Comparison of ENCODE assay signal across 16 cellular contexts in the genomic region with DNA sequence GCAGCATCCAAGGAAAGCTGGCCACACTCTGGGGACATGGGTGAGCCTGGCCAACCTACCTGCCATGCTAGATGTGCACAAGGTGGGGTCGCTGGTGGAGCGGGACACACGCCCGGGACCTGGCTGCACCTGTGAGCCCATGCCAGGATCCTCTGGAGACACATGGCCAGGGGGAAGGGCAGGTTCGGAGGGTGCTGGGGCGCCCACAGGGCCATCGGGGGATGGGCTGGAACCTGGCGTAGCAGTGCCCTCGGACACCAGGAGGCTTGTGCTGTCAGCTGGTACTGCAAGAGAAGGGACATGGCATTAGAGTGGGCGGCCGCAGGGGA.
DNase-seq lines count a peak whose midpoint lies in the region; ATAC-seq and TF ChIP-seq lines count a peak whose summit lies in the region.
"Had no signal": no experiment of that assay in that cellular context is flagged by ENCODE, and none has a peak within 500 bp of the region (broad histone marks: within the 10 kb centered on the region; RNA-seq: fewer than 3 reads in every experiment).

No MANE protein-coding gene starts in this region.

- intact Hi-C loops in left cardiac atrium (cut with DNase I), result no loop called here
- intact Hi-C loops in heart right ventricle (cut with DNase I), result no loop called here
- intact Hi-C loops in aorta (cut with DNase I), result no loop called here

- H3K4me3 Mint-ChIP-seq in glutamatergic neuron (ENCODE audit: unreplicated experiment) (no peak overlapping the region), neural progenitor cell (no peak overlapping the region)
- H3K4me3 Mint-ChIP-seq: B cell; CD8-positive, alpha-beta T cell; H9 had no signal

- no peak overlapping the region for H3K27ac ChIP-seq in heart right ventricle
- no peak overlapping the region for H3K27ac ChIP-seq in neural progenitor cell
- H3K27ac ChIP-seq in aorta (ENCODE audit: low read depth in 1 of 2, low read length in 2 of 2), result no peak overlapping the region
- H3K27ac ChIP-seq: C4-2B had no signal

- H3K36me3 ChIP-seq in heart right ventricle (no peaks in the 10 kb centered on the region), neural progenitor cell (no peaks in the 10 kb centered on the region), aorta (ENCODE audit: control insufficient read depth in 1 of 2, insufficient read depth in 2 of 2, low read length in 1 of 2) (no peaks in the 10 kb centered on the region)

- no peak overlapping the region for H3K9ac ChIP-seq in neural progenitor cell

- WGBS in heart right ventricle, 2 donors, result 85 to 87% methylated on average over 11 of the region's 11 CpGs
- 87 to 88% methylated on average over 11 of the region's 11 CpGs for WGBS in aorta, 2 donors

- H3K4me3 ChIP-seq in heart right ventricle (no peak overlapping the region), neural progenitor cell (no peak overlapping the region), aorta (ENCODE audit: low read length in 2 of 2) (no peak overlapping the region)

- H3K9me3 ChIP-seq in heart right ventricle (no peaks in the 10 kb centered on the region), neural progenitor cell (ENCODE audit: low read depth) (no peaks in the 10 kb centered on the region), aorta (ENCODE audit: control insufficient read depth, low read length) (no peaks in the 10 kb centered on the region)

- TF ChIP-seq CTCF in heart right ventricle (IDR thresholded peaks at IDR 0.05) (no peak), glutamatergic neuron (IDR thresholded peaks at IDR 0.05; ENCODE audit: partially characterized antibody, unreplicated experiment) (no peak), neural progenitor cell (IDR thresholded peaks at IDR 0.05) (no peak)

- peaks cover 0 to 34% (median 27%) of the 10 kb centered on the region in 7 donors for H3K27me3 ChIP-seq in heart right ventricle
- H3K27me3 ChIP-seq in neural progenitor cell, result no peaks in the 10 kb centered on the region
- no peaks in the 10 kb centered on the region for H3K27me3 ChIP-seq in aorta (ENCODE audit: control insufficient read depth in 1 of 2, insufficient read depth in 2 of 2, low read length in 1 of 2)

- H3K36me3 Mint-ChIP-seq in glutamatergic neuron (ENCODE audit: unreplicated experiment), result no peaks in the 10 kb centered on the region
- H3K36me3 Mint-ChIP-seq in neural progenitor cell, result no peaks in the 10 kb centered on the region
- H3K36me3 Mint-ChIP-seq: CD8-positive, alpha-beta T cell had no signal

- H3K27ac Mint-ChIP-seq in glutamatergic neuron (ENCODE audit: unreplicated experiment) (no peak overlapping the region), neural progenitor cell (peak overlapping the region; percentile 63)
- H3K27ac Mint-ChIP-seq: B cell; CD8-positive, alpha-beta T cell; H9 had no signal

- H3K4me1 Mint-ChIP-seq in glutamatergic neuron (ENCODE audit: low read depth, unreplicated experiment) (peaks cover 7% of the 10 kb centered on the region), neural progenitor cell (peaks cover 48% of the 10 kb centered on the region)
- H3K4me1 Mint-ChIP-seq: B cell had no signal

- DNase-seq in left cardiac atrium (peak; percentile 15), heart right ventricle (no peak), glutamatergic neuron (peak; percentile 17), neural progenitor cell (ENCODE audit: low spot score) (no peak), aorta (peak; percentile 46 to 66), middle frontal gyrus (ENCODE audit: extremely low spot score, low spot score) (no peak)
- DNase-seq: CD8-positive, alpha-beta T cell; COR-L47; DMS153; DMS79 treated with DMSO at 0.1 percent for 48 hours; EL; GOT3; H9 had no signal

- H3K4me1 ChIP-seq in heart right ventricle, result no peaks in the 10 kb centered on the region
- H3K4me1 ChIP-seq in neural progenitor cell, result peaks cover 35% of the 10 kb centered on the region
- H3K4me1 ChIP-seq in aorta (ENCODE audit: control insufficient read depth in 1 of 2, insufficient read depth in 2 of 2, low read length in 2 of 2), result no peaks in the 10 kb centered on the region

- H3K27me3 Mint-ChIP-seq in glutamatergic neuron (ENCODE audit: unreplicated experiment) (peaks cover 7% of the 10 kb centered on the region), neural progenitor cell (ENCODE audit: insufficient read depth, low read depth) (peaks cover 4% of the 10 kb centered on the region)
- H3K27me3 Mint-ChIP-seq: B cell had no signal

- peaks cover 15% of the 10 kb centered on the region for H3F3A ChIP-seq in neural progenitor cell (ENCODE audit: low read depth)

- H3K79me2 ChIP-seq in neural progenitor cell (ENCODE audit: low read depth), result no peaks in the 10 kb centered on the region

- ATAC-seq in left cardiac atrium (no peak), heart right ventricle (no peak), aorta (ENCODE audit: low FRiP score) (no peak), GM19023 (IDR thresholded peaks at IDR 0.05; ENCODE audit: unreplicated experiment) (no peak)
- ATAC-seq: CD8-positive, alpha-beta T cell had no signal

- no peak overlapping the region for H3K4me2 ChIP-seq in neural progenitor cell

- H2AFZ ChIP-seq in neural progenitor cell (replicated peaks), result no peak overlapping the region

- H3K9me3 Mint-ChIP-seq in glutamatergic neuron (ENCODE audit: unreplicated experiment) (peaks cover 5% of the 10 kb centered on the region), neural progenitor cell (no peaks in the 10 kb centered on the region)
- H3K9me3 Mint-ChIP-seq: CD8-positive, alpha-beta T cell; H9 had no signal

- H4K20me1 ChIP-seq in neural progenitor cell (ENCODE audit: low read depth), result no peaks in the 10 kb centered on the region

Comparison
In these comparisons a context has a peak if more than half of its experiments do, and no peak if none do; other contexts are left out.
1. DNase-seq: peak in left cardiac atrium (single experiment), glutamatergic neuron (single experiment) and aorta (2 of 2); none in heart right ventricle (0 of 2), neural progenitor cell (single experiment) and middle frontal gyrus (single experiment).